ENCODE assay signal across 9 cellular contexts in genomic region chr12:6569312-6569711, GRCh38. TPM values are rescaled to one million over a fixed set of nuclear protein-coding genes. Genes with fewer than 3 reads are reported as not detected.
DNase-seq lines count a peak whose midpoint lies in the region; ATAC-seq and TF ChIP-seq lines count a peak whose summit lies in the region.
"Had no signal": no experiment of that assay in that cellular context is flagged by ENCODE, and none has a peak within 500 bp of the region (broad histone marks: within the 10 kb centered on the region; RNA-seq: fewer than 3 reads in every experiment).

No MANE protein-coding gene starts in this region.

- DNase-seq in activated CD4-positive, alpha-beta T cell treated with anti-CD3 and anti-CD28 coated beads, Interleukin-2, amount 10 ng/mL, durations not matched to agents 7 days and 5 days = no peak
- no peak for DNase-seq in activated CD4-positive, alpha-beta T cell treated with anti-CD3 and anti-CD28 coated beads, Interleukin-2, amount 50 U/mL, for 48 hours
- no peak for DNase-seq in endothelial cell (ENCODE audit: low spot score)
- DNase-seq in stimulated activated naive B cell treated with anti-CD40 and anti-IgM and Interleukin-4, amounts not matched to agents 10 μg/mL and 1 μg/mL and 100 μg/mL, for 72 hours = no peak
- no peak for DNase-seq in amygdala (lab: John Stamatoyannopoulos, UW)
- no peak for DNase-seq in DMS53 treated with DMSO at 0.1 percent for 48 hours (lab: John Stamatoyannopoulos, UW; ENCODE audit: unreplicated experiment)
- DNase-seq: activated CD4-positive, CD25-positive, alpha-beta regulatory T cell had no signal

- H3K36me3 Mint-ChIP-seq in activated CD4-positive, alpha-beta T cell treated with anti-CD3 and anti-CD28 coated beads, Interleukin-2, amount 10 ng/mL, durations not matched to agents 7 days and 5 days (ENCODE audit: low read depth) = peaks cover 64% of the 10 kb centered on the region
- peaks cover 39% of the 10 kb centered on the region for H3K36me3 Mint-ChIP-seq in endothelial cell (ENCODE audit: low read depth, unreplicated experiment)
- H3K36me3 Mint-ChIP-seq in stimulated activated naive B cell treated with anti-CD40 and anti-IgM and Interleukin-4, amounts not matched to agents 10 μg/mL and 1 μg/mL and 100 μg/mL, for 72 hours = peaks cover 41 to 62% of the 10 kb centered on the region in 2 donors

- H3F3A ChIP-seq in OCI-LY1 (ENCODE audit: insufficient read depth, low read length) = peaks cover 10% of the 10 kb centered on the region; the same call in 1 of the 2 replicates

- H4K20me1 ChIP-seq in OCI-LY1 (ENCODE audit: insufficient read depth, low read length) = no peaks in the 10 kb centered on the region

- H3K27ac ChIP-seq in OCI-LY1 (ENCODE audit: low read depth, low read length, poor library complexity, severe bottlenecking) = peak overlapping the region; percentile 8

- H3K27me3 Mint-ChIP-seq in activated CD4-positive, alpha-beta T cell treated with anti-CD3 and anti-CD28 coated beads, Interleukin-2, amount 10 ng/mL, durations not matched to agents 7 days and 5 days = no peaks in the 10 kb centered on the region
- H3K27me3 Mint-ChIP-seq in endothelial cell (ENCODE audit: unreplicated experiment) = peaks cover 11% of the 10 kb centered on the region
- H3K27me3 Mint-ChIP-seq in stimulated activated naive B cell treated with anti-CD40 and anti-IgM and Interleukin-4, amounts not matched to agents 10 μg/mL and 1 μg/mL and 100 μg/mL, for 72 hours = no peaks in the 10 kb centered on the region

- no peak for ATAC-seq in stimulated activated naive B cell treated with anti-CD40 and anti-IgM and Interleukin-4, amounts not matched to agents 10 μg/mL and 1 μg/mL and 100 μg/mL, for 72 hours (replicated peaks)
- ATAC-seq in HG03457 (IDR thresholded peaks at IDR 0.05; ENCODE audit: unreplicated experiment) = no peak

- POLR2A ChIA-PET in activated CD4-positive, alpha-beta T cell treated with anti-CD3 and anti-CD28 coated beads, Interleukin-2, amount 10 ng/mL, durations not matched to agents 7 days and 5 days (lab: Charles Lee) = no interaction called here

- peak overlapping the region; percentile 100 for H3K4me3 Mint-ChIP-seq in activated CD4-positive, alpha-beta T cell treated with anti-CD3 and anti-CD28 coated beads, Interleukin-2, amount 10 ng/mL, durations not matched to agents 7 days and 5 days
- H3K4me3 Mint-ChIP-seq in endothelial cell (ENCODE audit: unreplicated experiment) = peak overlapping the region; percentile 79
- peak overlapping the region; percentile 62 to 97 for H3K4me3 Mint-ChIP-seq in stimulated activated naive B cell treated with anti-CD40 and anti-IgM and Interleukin-4, amounts not matched to agents 10 μg/mL and 1 μg/mL and 100 μg/mL, for 72 hours

- H3K9ac ChIP-seq in OCI-LY1 (ENCODE audit: low read length) = no peak overlapping the region; the same call in 1 of the 2 replicates

- H3K9me2 ChIP-seq in OCI-LY1 (ENCODE audit: low read depth, low read length) = no peaks in the 10 kb centered on the region

- H2AFZ ChIP-seq in OCI-LY1 (ENCODE audit: low read length) = no peak overlapping the region

- H3K4me2 ChIP-seq in OCI-LY1 (ENCODE audit: low read length) = peak overlapping the region; percentile 84; the same call in 1 of the 2 replicates

- peaks cover 14% of the 10 kb centered on the region for H3K79me2 ChIP-seq in OCI-LY1 (ENCODE audit: insufficient read depth, low read length)

- H3K9me3 Mint-ChIP-seq in activated CD4-positive, alpha-beta T cell treated with anti-CD3 and anti-CD28 coated beads, Interleukin-2, amount 10 ng/mL, durations not matched to agents 7 days and 5 days = no peaks in the 10 kb centered on the region
- no peaks in the 10 kb centered on the region for H3K9me3 Mint-ChIP-seq in endothelial cell (ENCODE audit: unreplicated experiment)
- H3K9me3 Mint-ChIP-seq in stimulated activated naive B cell treated with anti-CD40 and anti-IgM and Interleukin-4, amounts not matched to agents 10 μg/mL and 1 μg/mL and 100 μg/mL, for 72 hours = no peaks in the 10 kb centered on the region

- H3K27ac Mint-ChIP-seq in activated CD4-positive, alpha-beta T cell treated with anti-CD3 and anti-CD28 coated beads, Interleukin-2, amount 10 ng/mL, durations not matched to agents 7 days and 5 days = peak overlapping the region; percentile 74
- H3K27ac Mint-ChIP-seq in endothelial cell (ENCODE audit: unreplicated experiment) = no peak overlapping the region
- peak overlapping the region; percentile 71 for H3K27ac Mint-ChIP-seq in stimulated activated naive B cell treated with anti-CD40 and anti-IgM and Interleukin-4, amounts not matched to agents 10 μg/mL and 1 μg/mL and 100 μg/mL, for 72 hours

- H3K4me3 ChIP-seq in OCI-LY1 (ENCODE audit: low read depth, low read length, poor library complexity, severe bottlenecking) = no peak overlapping the region

- H3K9me3 ChIP-seq in OCI-LY1 (ENCODE audit: low read length) = no peaks in the 10 kb centered on the region

- peaks cover 48% of the 10 kb centered on the region for H3K4me1 Mint-ChIP-seq in activated CD4-positive, alpha-beta T cell treated with anti-CD3 and anti-CD28 coated beads, Interleukin-2, amount 10 ng/mL, durations not matched to agents 7 days and 5 days
- peaks cover 10% of the 10 kb centered on the region for H3K4me1 Mint-ChIP-seq in endothelial cell (ENCODE audit: unreplicated experiment)
- H3K4me1 Mint-ChIP-seq in stimulated activated naive B cell treated with anti-CD40 and anti-IgM and Interleukin-4, amounts not matched to agents 10 μg/mL and 1 μg/mL and 100 μg/mL, for 72 hours = peaks cover 31 to 47% of the 10 kb centered on the region in 2 donors

- peaks cover 20% of the 10 kb centered on the region for H3K4me1 ChIP-seq in OCI-LY1 (ENCODE audit: insufficient read depth, low read length, severe bottlenecking)

- CTCF ChIA-PET in activated CD4-positive, alpha-beta T cell treated with anti-CD3 and anti-CD28 coated beads, Interleukin-2, amount 10 ng/mL, durations not matched to agents 7 days and 5 days (lab: Charles Lee) = no interaction called here

- TF ChIP-seq CTCF in OCI-LY1 (IDR thresholded peaks at IDR 0.05; ENCODE audit: low read length) (no peak), endothelial cell (IDR thresholded peaks at IDR 0.05; ENCODE audit: unreplicated experiment) (no peak)

- no peaks in the 10 kb centered on the region for H3K27me3 ChIP-seq in OCI-LY1 (ENCODE audit: insufficient read depth, low read length)

- peaks cover 69% of the 10 kb centered on the region for H3K36me3 ChIP-seq in OCI-LY1 (ENCODE audit: insufficient read depth, low read length)

RNA-seq across cellular contexts. Expression of gene NOP2, which starts 1.2 kb away (rescaled TPM):
- 10 to 100 TPM; 74.1 to 76.4 TPM for total RNA-seq in activated CD4-positive, alpha-beta T cell treated with anti-CD3 and anti-CD28 coated beads, Interleukin-2, amount 10 ng/mL, durations not matched to agents 7 days and 5 days
- total RNA-seq in endothelial cell (ENCODE audit: unreplicated experiment) = 37.5 TPM

RNA-seq across cellular contexts. Expression of gene IFFO1, which starts 13.5 kb away (rescaled TPM):
- total RNA-seq in activated CD4-positive, alpha-beta T cell treated with anti-CD3 and anti-CD28 coated beads, Interleukin-2, amount 10 ng/mL, durations not matched to agents 7 days and 5 days = 10 to 100 TPM; 28.3 to 30.4 TPM
- total RNA-seq in endothelial cell (ENCODE audit: unreplicated experiment) = 82.2 TPM

RNA-seq across cellular contexts. Expression of gene GAPDH, which starts 35.0 kb away (rescaled TPM):
- total RNA-seq in activated CD4-positive, alpha-beta T cell treated with anti-CD3 and anti-CD28 coated beads, Interleukin-2, amount 10 ng/mL, durations not matched to agents 7 days and 5 days = 1,000 to 10,000 TPM; 4,459 to 4,958 TPM
- 2,393 TPM for total RNA-seq in endothelial cell (ENCODE audit: unreplicated experiment)

RNA-seq across cellular contexts. Expression of gene CHD4, which starts 37.9 kb away (rescaled TPM):
- total RNA-seq in activated CD4-positive, alpha-beta T cell treated with anti-CD3 and anti-CD28 coated beads, Interleukin-2, amount 10 ng/mL, durations not matched to agents 7 days and 5 days = 100 to 1,000 TPM; 262 to 263 TPM
- total RNA-seq in endothelial cell (ENCODE audit: unreplicated experiment) = 334 TPM
